12 cellular contexts compared by ENCODE assay signal in genomic region chr18:34767601-34768027, GRCh38. TPM values are rescaled to one million over a fixed set of nuclear protein-coding genes. Genes with fewer than 3 reads are reported as not detected.
DNase-seq lines count a peak whose midpoint lies in the region; ATAC-seq and TF ChIP-seq lines count a peak whose summit lies in the region.
"Had no signal": no experiment of that assay in that cellular context is flagged by ENCODE, and none has a peak within 500 bp of the region (broad histone marks: within the 10 kb centered on the region; RNA-seq: fewer than 3 reads in every experiment).

No MANE protein-coding gene starts in this region.

- no peak for TF ChIP-seq CTCF in esophagus squamous epithelium (IDR thresholded peaks at IDR 0.05)

- H3K9me3 ChIP-seq in right cardiac atrium (ENCODE audit: control insufficient read depth, low read length) = no peaks in the 10 kb centered on the region
- no peaks in the 10 kb centered on the region for H3K9me3 ChIP-seq in esophagus squamous epithelium

- no peak for TF ChIP-seq POLR2A in esophagus squamous epithelium (IDR thresholded peaks at IDR 0.05)

- no peaks in the 10 kb centered on the region for H3K27me3 ChIP-seq in right cardiac atrium (ENCODE audit: control insufficient read depth, insufficient read depth)
- H3K27me3 ChIP-seq in esophagus squamous epithelium = no peaks in the 10 kb centered on the region

- intact Hi-C loops in right cardiac atrium (cut with DNase I) = no loop called here
- intact Hi-C loops in esophagus squamous epithelium (cut with DNase I) = no loop called here

- H3K4me3 ChIP-seq in skeletal muscle cell (ENCODE audit: low read depth, low read length) = no peak overlapping the region
- H3K4me3 ChIP-seq in right cardiac atrium (ENCODE audit: low read length) = no peak overlapping the region
- H3K4me3 ChIP-seq in esophagus squamous epithelium = no peak overlapping the region

- H3K36me3 ChIP-seq in esophagus squamous epithelium = no peaks in the 10 kb centered on the region

- H3K27ac ChIP-seq in right cardiac atrium (ENCODE audit: low read length) = no peak overlapping the region
- no peak overlapping the region for H3K27ac ChIP-seq in esophagus squamous epithelium

- DNase-seq in dedifferentiated amniotic fluid mesenchymal stem cell (ENCODE audit: extremely low spot score) (peak; percentile 46), skeletal muscle cell (ENCODE audit: low read depth) (peak; percentile 91), right cardiac atrium (no peak), esophagus squamous epithelium (lab: John Stamatoyannopoulos, UW) (no peak), NOMO-1 (lab: John Stamatoyannopoulos, UW; ENCODE audit: unreplicated experiment in 2 of 2) (no peak)
- DNase-seq: anterior cingulate cortex; NCI-H446; stimulated activated naive B cell treated with anti-CD40 and anti-IgM and Interleukin-4, amounts not matched to agents 10 μg/mL and 1 μg/mL and 100 μg/mL, for 72 hours; T-cell had no signal

- WGBS in right cardiac atrium = 82% methylated on average over 1 of the region's 1 CpG
- whole genome bisulfite sequencing in esophagus squamous epithelium, 2 donors = 42 to 48% methylated on average over 1 of the region's 1 CpG

- peak; percentile 64 for ATAC-seq in GM18517 (IDR thresholded peaks at IDR 0.05; ENCODE audit: unreplicated experiment)
- ATAC-seq in HG03565 (IDR thresholded peaks at IDR 0.05; ENCODE audit: unreplicated experiment) = peak; percentile 83
- no peak for ATAC-seq in right cardiac atrium
- ATAC-seq: stimulated activated naive B cell treated with anti-CD40 and anti-IgM and Interleukin-4, amounts not matched to agents 10 μg/mL and 1 μg/mL and 100 μg/mL, for 72 hours; T-cell had no signal

- H3K4me1 ChIP-seq in right cardiac atrium (ENCODE audit: control insufficient read depth, insufficient read depth, low read length) = no peaks in the 10 kb centered on the region
- peaks cover 0 to 4% (median 3%) of the 10 kb centered on the region in 3 donors for H3K4me1 ChIP-seq in esophagus squamous epithelium

RNA-seq across cellular contexts. Expression of gene DTNA, which starts 57.5 kb away (rescaled TPM):
- total RNA-seq in right cardiac atrium (100 to 1,000 TPM; 139 to 175 (median 155) TPM), esophagus squamous epithelium (10 to 100 TPM in 2 of 4 donors, 1 to 10 TPM in 2; 1.7 to 75.0 (median 17.2) TPM)
- polyA plus RNA-seq in right cardiac atrium = 131 TPM
- total RNA-seq: activated CD8-positive, alpha-beta memory T cell treated with anti-CD3 and anti-CD28 coated beads for 36 hours had no signal

Comparison
In these comparisons a context has a peak if more than half of its experiments do, and no peak if none do; other contexts are left out.
1. ATAC-seq: peak in GM18517 (single experiment) and HG03565 (single experiment); none in right cardiac atrium (0 of 2).
2. DNase-seq: peak in dedifferentiated amniotic fluid mesenchymal stem cell (single experiment) and skeletal muscle cell (single experiment); none in right cardiac atrium (0 of 3), esophagus squamous epithelium (single experiment) and NOMO-1 (0 of 2).